ENCODE assay signal across 10 cellular contexts in the genomic region with DNA sequence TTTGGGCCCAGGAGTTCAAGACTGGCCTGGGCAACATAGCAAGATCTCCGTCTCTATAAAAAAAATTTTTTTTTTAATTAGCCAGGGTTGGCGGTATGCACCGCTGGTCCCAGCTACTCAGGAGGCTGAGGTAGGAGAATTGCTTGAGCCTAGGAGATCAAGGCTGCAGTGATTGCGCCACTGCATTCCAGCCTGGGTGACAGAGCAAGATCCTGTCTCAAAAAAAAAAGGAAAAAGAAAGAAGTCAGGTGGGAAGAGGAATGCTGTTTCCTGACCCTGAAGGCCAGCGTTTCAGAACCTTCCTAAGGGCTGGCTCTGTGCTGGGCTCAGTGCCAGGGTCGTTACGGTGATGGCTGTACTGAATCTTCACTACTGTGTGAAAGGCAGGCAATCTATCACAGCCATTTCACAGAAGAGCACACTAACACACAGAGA. TPM values are rescaled to one million over a fixed set of nuclear protein-coding genes. Genes with fewer than 3 reads are reported as not detected.
DNase-seq lines count a peak whose midpoint lies in the region; ATAC-seq and TF ChIP-seq lines count a peak whose summit lies in the region.
"Had no signal": no experiment of that assay in that cellular context is flagged by ENCODE, and none has a peak within 500 bp of the region (broad histone marks: within the 10 kb centered on the region; RNA-seq: fewer than 3 reads in every experiment).

No MANE protein-coding gene starts in this region.

- H3K36me3 ChIP-seq in RWPE2 (ENCODE audit: low read depth): no peaks in the 10 kb centered on the region
- H3K36me3 ChIP-seq: spleen had no signal

- no peak overlapping the region for H3K4me3 ChIP-seq in RWPE2 (ENCODE audit: severe bottlenecking)
- H3K4me3 ChIP-seq: spleen had no signal

- DNase-seq in A172 (ENCODE audit: low spot score) (peak; percentile 70), H4 (ENCODE audit: low spot score) (peak; percentile 70), RWPE2 (ENCODE audit: low spot score) (peak; percentile 75), iris pigment epithelial cell (ENCODE audit: low read depth) (peak; percentile 51)
- no peak for DNase-seq in activated CD4-positive, alpha-beta T cell treated with anti-CD3 and anti-CD28 coated beads for 1 hour
- DNase-seq in activated T-cell treated with anti-CD3 and anti-CD28 coated beads, Interleukin-2, amount 50 U/mL, for 48 hours: no peak
- DNase-seq: KG1, spleen had no signal

- H3K27me3 ChIP-seq in RWPE2 (ENCODE audit: insufficient read depth, poor library complexity, severe bottlenecking): no peaks in the 10 kb centered on the region

- H3K27ac ChIP-seq in RWPE2 (ENCODE audit: poor library complexity, severe bottlenecking): no peak overlapping the region
- H3K27ac ChIP-seq: spleen had no signal

- ATAC-seq in RWPE2 (ENCODE audit: low read depth): peak; percentile 92
- ATAC-seq in GM19452 (IDR thresholded peaks at IDR 0.05; ENCODE audit: unreplicated experiment): no peak
- ATAC-seq in GM18870 (IDR thresholded peaks at IDR 0.05; ENCODE audit: unreplicated experiment): no peak

- H3K4me1 ChIP-seq in RWPE2 (ENCODE audit: insufficient read depth, poor library complexity, severe bottlenecking): peaks cover 6% of the 10 kb centered on the region

- no peaks in the 10 kb centered on the region for H3K9me3 ChIP-seq in RWPE2 (ENCODE audit: severe bottlenecking)
- H3K9me3 ChIP-seq: spleen had no signal

- no peak for TF ChIP-seq CTCF in RWPE2 (IDR thresholded peaks at IDR 0.05; ENCODE audit: poor library complexity, severe bottlenecking)

RNA-seq across cellular contexts. Expression of a gene that starts 35.0 kb away (rescaled TPM):
- total RNA-seq in A172 (2014; rRNA removed; shearing (Covaris generic)): 13.9 and 14.7 TPM in 2 replicates
- total RNA-seq in H4 (2014; rRNA removed; shearing (Covaris generic)): 5.3 and 7.0 TPM in 2 replicates

Comparison
In these comparisons a context has a peak if more than half of its experiments do, and no peak if none do; other contexts are left out.
1. DNase-seq: peak in A172 (single experiment), H4 (single experiment), RWPE2 (single experiment) and iris pigment epithelial cell (single experiment); none in activated CD4-positive, alpha-beta T cell treated with anti-CD3 and anti-CD28 coated beads for 1 hour (single experiment) and activated T-cell treated with anti-CD3 and anti-CD28 coated beads, Interleukin-2, amount 50 U/mL, for 48 hours (0 of 2).